ENCODE assay signal across 26 cellular contexts in genomic region chr17:72294487-72294893, GRCh38.
"Had no signal": no experiment of that assay in that cellular context is flagged by ENCODE, and none has a peak within 500 bp of the region (broad histone marks: within the 10 kb centered on the region; RNA-seq: fewer than 3 reads in every experiment).

No MANE protein-coding gene starts in this region.

- H3K36me3 Mint-ChIP-seq: naive thymus-derived CD8-positive, alpha-beta T cell; stimulated activated memory B cell treated with anti-CD40 and anti-IgM and Interleukin-4, amounts not matched to agents 10 μg/mL and 1 μg/mL and 100 μg/mL, for 72 hours had no signal

- H3K27ac Mint-ChIP-seq: endodermal cell; naive thymus-derived CD8-positive, alpha-beta T cell; nephron progenitor cell; stimulated activated memory B cell treated with anti-CD40 and anti-IgM and Interleukin-4, amounts not matched to agents 10 μg/mL and 1 μg/mL and 100 μg/mL, for 72 hours had no signal

- H3K4me1 Mint-ChIP-seq: naive thymus-derived CD8-positive, alpha-beta T cell; stimulated activated memory B cell treated with anti-CD40 and anti-IgM and Interleukin-4, amounts not matched to agents 10 μg/mL and 1 μg/mL and 100 μg/mL, for 72 hours had no signal

- H3K27ac ChIP-seq: dorsolateral prefrontal cortex, epithelial cell of prostate, gastrocnemius medialis, prostate gland, right lobe of liver, skin epidermis, spleen, suprapubic skin, vagina had no signal

- ATAC-seq: esophagus mucosa; naive thymus-derived CD8-positive, alpha-beta T cell; right lobe of liver; stimulated activated memory B cell treated with anti-CD40 and anti-IgM and Interleukin-4, amounts not matched to agents 10 μg/mL and 1 μg/mL and 100 μg/mL, for 72 hours; stimulated activated naive CD8-positive, alpha-beta T cell treated with anti-CD3 and anti-CD28 coated beads, Interleukin-15, Interleukin-2, amounts not matched to agents 100 U/mL and 50 U/mL, for 24 hours had no signal

- H3K27me3 ChIP-seq: right lobe of liver, suprapubic skin, vagina had no signal

- H3K9me3 Mint-ChIP-seq: endodermal cell; nephron progenitor cell; stimulated activated memory B cell treated with anti-CD40 and anti-IgM and Interleukin-4, amounts not matched to agents 10 μg/mL and 1 μg/mL and 100 μg/mL, for 72 hours had no signal

- H3K4me3 ChIP-seq: dorsolateral prefrontal cortex, gastrocnemius medialis, prostate gland, right lobe of liver, skin epidermis, spleen, suprapubic skin, vagina had no signal

- H3K36me3 ChIP-seq: gastrocnemius medialis, prostate gland, right lobe of liver, spleen, suprapubic skin, vagina had no signal

- H3K4me1 ChIP-seq: gastrocnemius medialis, prostate gland, right lobe of liver, spleen, vagina had no signal

- H3K27me3 Mint-ChIP-seq: stimulated activated memory B cell treated with anti-CD40 and anti-IgM and Interleukin-4, amounts not matched to agents 10 μg/mL and 1 μg/mL and 100 μg/mL, for 72 hours had no signal

- H3K4me3 Mint-ChIP-seq: endodermal cell; naive thymus-derived CD8-positive, alpha-beta T cell; nephron progenitor cell; stimulated activated memory B cell treated with anti-CD40 and anti-IgM and Interleukin-4, amounts not matched to agents 10 μg/mL and 1 μg/mL and 100 μg/mL, for 72 hours had no signal

- DNase-seq: central memory CD4-positive, alpha-beta T cell; dorsolateral prefrontal cortex; effector CD4-positive, alpha-beta T cell; endodermal cell; foreskin fibroblast; gastrocnemius medialis; head of caudate nucleus; hippocampal formation; mammary epithelial cell; mesendoderm; midbrain; naive thymus-derived CD8-positive, alpha-beta T cell; nephron progenitor cell; nucleus accumbens; right lobe of liver; spleen; stimulated activated CD4-positive, alpha-beta T cell treated with anti-CD3 and anti-CD28 coated beads, Interleukin-4, amount 100 ng/mL, for 4 hours; stimulated activated naive CD8-positive, alpha-beta T cell treated with anti-CD3 and anti-CD28 coated beads, Interleukin-15, Interleukin-2, amounts not matched to agents 100 U/mL and 50 U/mL, for 24 hours; trophoblast cell had no signal

- H3K9me3 ChIP-seq: gastrocnemius medialis, prostate gland, right lobe of liver, spleen, suprapubic skin, vagina had no signal
